In the genomic region with DNA sequence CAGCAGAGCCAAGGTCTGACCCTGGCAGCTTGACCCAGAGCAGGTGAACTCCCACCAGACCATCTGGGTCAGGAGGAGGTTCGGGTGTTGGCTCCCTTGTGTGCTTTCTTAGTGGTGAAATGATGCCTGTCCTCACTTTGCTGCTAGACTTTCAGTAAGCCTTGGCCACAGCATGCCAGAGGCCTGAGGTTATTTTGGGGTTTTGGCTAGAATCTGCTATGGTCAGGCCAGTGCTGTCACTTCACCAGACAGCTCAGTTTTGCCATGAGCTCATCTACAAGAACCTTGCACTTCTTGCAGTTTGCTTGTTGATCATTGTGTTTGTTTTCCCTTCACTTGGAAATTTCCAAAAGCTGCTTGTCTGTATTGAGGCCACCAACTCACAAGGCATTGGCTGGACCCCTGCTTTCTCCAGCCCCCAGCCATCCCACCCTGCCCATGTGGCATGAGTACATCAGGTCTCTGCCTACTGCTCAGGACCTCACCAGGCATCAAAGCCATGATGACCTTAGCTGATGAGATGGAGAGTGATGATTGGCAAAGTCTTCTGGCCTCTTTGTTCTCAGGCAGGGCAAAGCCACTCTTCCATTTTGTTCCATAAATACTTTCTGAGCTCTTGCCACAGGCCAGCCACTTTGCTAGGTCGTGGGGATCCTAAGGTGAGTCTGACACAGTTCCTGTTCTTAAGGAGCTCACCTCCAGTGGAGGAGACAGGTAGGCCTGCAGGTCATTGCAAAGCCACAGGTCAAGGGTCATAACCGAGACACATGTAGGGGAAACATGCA, we compare ENCODE assay signal across 17 cellular contexts.
DNase-seq lines count a peak whose midpoint lies in the region; ATAC-seq and TF ChIP-seq lines count a peak whose summit lies in the region.
"Had no signal": no experiment of that assay in that cellular context is flagged by ENCODE, and none has a peak within 500 bp of the region (broad histone marks: within the 10 kb centered on the region; RNA-seq: fewer than 3 reads in every experiment).

No MANE protein-coding gene starts in this region.

- no peaks in the 10 kb centered on the region for H3K9me3 ChIP-seq in heart left ventricle
- H3K9me3 ChIP-seq: uterus had no signal

- intact Hi-C loops in heart left ventricle (cut with DNase I), result loop anchor here in 1 of 10 donors (10.0 kb wide), 1 partner anchor 52 kb away; no protein-coding TSS in a partner anchor

- in situ Hi-C loops in brain microvascular endothelial cell (cut with HindIII; ENCODE audit: low pct_ligation_motif_present, low sequenced_read_pairs), result no loop called here

- H3K36me3 ChIP-seq in brain microvascular endothelial cell (replicated peaks) (no peaks in the 10 kb centered on the region), heart left ventricle (no peaks in the 10 kb centered on the region)
- H3K36me3 ChIP-seq: uterus had no signal

- TF ChIP-seq CTCF in brain microvascular endothelial cell (IDR thresholded peaks at IDR 0.05; ENCODE audit: low read depth, low read length, missing control alignments) (no peak), heart left ventricle (IDR thresholded peaks at IDR 0.05) (no peak), omental fat pad (IDR thresholded peaks at IDR 0.05) (no peak)

- H3K27me3 ChIP-seq in brain microvascular endothelial cell (replicated peaks) (no peaks in the 10 kb centered on the region), heart left ventricle (no peaks in the 10 kb centered on the region)
- H3K27me3 ChIP-seq: uterus had no signal

- peaks cover 0 to 34% (median 13%) of the 10 kb centered on the region in 12 donors for H3K4me1 ChIP-seq in heart left ventricle
- H3K4me1 ChIP-seq: uterus had no signal

- H3K4me3 ChIP-seq in brain microvascular endothelial cell (ENCODE audit: low read depth, low read length) (no peak overlapping the region), heart left ventricle (no peak overlapping the region)
- H3K4me3 ChIP-seq: K562, smooth muscle cell, uterus had no signal

- no peak overlapping the region for H3K27ac ChIP-seq in brain microvascular endothelial cell
- H3K27ac ChIP-seq in heart left ventricle, result peak overlapping the region in 4 of 12 donors; percentile 7 to 61 (median 42)
- H3K27ac ChIP-seq: C4-2B, uterus had no signal

- DNase-seq in GOT3 (lab: John Stamatoyannopoulos, UW), result peak; percentile 10
- peak; percentile 60 for DNase-seq in brain microvascular endothelial cell
- peak in 2 of 5 donors; percentile 23 to 37 for DNase-seq in heart left ventricle
- DNase-seq in stromal cell of bone marrow (ENCODE audit: low read depth), result peak; percentile 94
- no peak for DNase-seq in omental fat pad (ENCODE audit: low spot score)
- no peak for DNase-seq in medulla oblongata (ENCODE audit: extremely low spot score)
- no peak for DNase-seq in NCI-H1417 (lab: John Stamatoyannopoulos, UW)
- DNase-seq: activated CD8-positive, alpha-beta T cell treated with anti-CD3 and anti-CD28 coated beads for 36 hours; foreskin melanocyte; NCI-H1436; NCI-H345; nucleus accumbens; stimulated activated naive B cell treated with anti-CD40 and anti-IgM and Interleukin-4, amounts not matched to agents 10 μg/mL and 1 μg/mL and 100 μg/mL, for 72 hours; uterus had no signal

- ATAC-seq in heart left ventricle (peak; percentile 63 to 89 (median 86)), omental fat pad (ENCODE audit: low FRiP score) (no peak)
- ATAC-seq: activated CD8-positive, alpha-beta T cell treated with anti-CD3 and anti-CD28 coated beads for 36 hours; K562; stimulated activated naive B cell treated with anti-CD40 and anti-IgM and Interleukin-4, amounts not matched to agents 10 μg/mL and 1 μg/mL and 100 μg/mL, for 72 hours had no signal

- no peak for TF ChIP-seq POLR2A in heart left ventricle (IDR thresholded peaks at IDR 0.05)

- 50 to 58% (median 54%) methylated on average over 3 of the region's 3 CpGs for WGBS in heart left ventricle, 4 donors

Comparison
In these comparisons a context has a peak if more than half of its experiments do, and no peak if none do; other contexts are left out.
1. DNase-seq: peak in GOT3 (single experiment), brain microvascular endothelial cell (single experiment) and stromal cell of bone marrow (single experiment); none in omental fat pad (single experiment), medulla oblongata (single experiment) and NCI-H1417 (0 of 3).